ENCODE assay signal across 23 cellular contexts in genomic region chr2:177970670-177971454, GRCh38.
"Had no signal": no experiment of that assay in that cellular context is flagged by ENCODE, and none has a peak within 500 bp of the region (broad histone marks: within the 10 kb centered on the region; RNA-seq: fewer than 3 reads in every experiment).

No MANE protein-coding gene starts in this region.

- H3K36me3 ChIP-seq: adrenal gland, left lung, neutrophil, suprapubic skin, tibial artery had no signal

- H3K27me3 ChIP-seq: adrenal gland, left lung, neutrophil, suprapubic skin, tibial artery had no signal

- H3K4me1 ChIP-seq: adrenal gland, left lung, suprapubic skin, tibial artery had no signal

- H3K9me3 ChIP-seq: adrenal gland, left lung, mucosa of descending colon, neutrophil, suprapubic skin, tibial artery had no signal

- ATAC-seq: activated CD8-positive, alpha-beta memory T cell treated with anti-CD3 and anti-CD28 coated beads, Interleukin-2, amount 10 ng/mL, durations not matched to agents 7 days and 5 days; activated CD8-positive, alpha-beta T cell treated with anti-CD3 and anti-CD28 coated beads, Interleukin-2, amount 10 ng/mL, durations not matched to agents 7 days and 5 days; activated naive CD4-positive, alpha-beta T cell treated with anti-CD3 and anti-CD28 coated beads, Interleukin-2, amount 50 U/mL, for 72 hours; left lung; mucosa of descending colon had no signal

- H3K4me3 ChIP-seq: adrenal gland, coronary artery, dorsolateral prefrontal cortex, left lung, lung, mucosa of descending colon, suprapubic skin, tibial artery had no signal

- H3K27ac ChIP-seq: adrenal gland, coronary artery, dorsolateral prefrontal cortex, left lung, neutrophil, suprapubic skin, tibial artery had no signal

- DNase-seq: activated CD4-positive, alpha-beta T cell treated with anti-CD3 and anti-CD28 coated beads for 1 hour; activated CD8-positive, alpha-beta memory T cell treated with anti-CD3 and anti-CD28 coated beads, Interleukin-2, amount 10 ng/mL, durations not matched to agents 7 days and 5 days; activated CD8-positive, alpha-beta T cell treated with anti-CD3 and anti-CD28 coated beads, Interleukin-2, amount 10 ng/mL, durations not matched to agents 7 days and 5 days; activated T-cell treated with anti-CD3 and anti-CD28 coated beads, Interleukin-2, amount 50 U/mL, for 48 hours; adrenal gland; aorta; dorsolateral prefrontal cortex; effector memory CD4-positive, alpha-beta T cell; head of caudate nucleus; hypothalamus; immature natural killer cell; left lung; mucosa of descending colon; stimulated activated CD4-positive, alpha-beta T cell treated with anti-CD3 and anti-CD28 coated beads, Interleukin-15, amount 100 ng/mL, for 24 hours; stimulated activated CD4-positive, alpha-beta T cell treated with anti-CD3 and anti-CD28 coated beads, Interleukin-2, amount 100 ng/mL, for 24 hours; stimulated activated naive CD4-positive, alpha-beta T cell; T-helper 2 cell; tibial artery had no signal
